Comparison of ENCODE assay signal across 20 cellular contexts in the genomic region with DNA sequence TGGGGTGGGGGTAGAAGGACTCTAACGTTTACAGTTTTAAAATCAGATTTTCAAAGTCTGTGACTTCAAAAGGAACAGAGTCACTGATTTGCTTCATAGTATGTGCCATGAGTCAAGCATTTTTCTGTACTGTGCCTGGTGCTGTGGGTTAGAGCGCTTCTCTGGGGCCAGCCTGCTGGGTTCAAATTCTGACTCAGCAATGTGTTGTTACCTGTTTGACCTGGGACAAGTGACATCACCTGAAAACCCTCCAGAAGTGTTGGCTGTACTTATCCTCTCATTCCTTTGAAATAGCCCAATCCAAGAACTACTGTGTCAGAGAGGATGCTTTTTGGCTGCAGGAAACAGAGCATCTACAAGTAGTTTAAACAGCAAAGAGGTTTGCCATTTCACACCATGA.
A peak's percentile ranks its signal among the peaks of the same experiment; 100 is the strongest.
DNase-seq lines count a peak whose midpoint lies in the region; ATAC-seq and TF ChIP-seq lines count a peak whose summit lies in the region.
"Had no signal": no experiment of that assay in that cellular context is flagged by ENCODE, and none has a peak within 500 bp of the region (broad histone marks: within the 10 kb centered on the region; RNA-seq: fewer than 3 reads in every experiment).

No MANE protein-coding gene starts in this region.

- H3K9me3 ChIP-seq in adipocyte (ENCODE audit: control insufficient read depth, low read length), result no peaks in the 10 kb centered on the region
- H3K9me3 ChIP-seq in osteoblast (ENCODE audit: low read depth, low read length), result no peaks in the 10 kb centered on the region
- H3K9me3 ChIP-seq: HAP-1, MG63 had no signal

- H3K27me3 Mint-ChIP-seq in HFFc6 (ENCODE audit: insufficient read depth), result peaks cover 35% of the 10 kb centered on the region
- H3K27me3 Mint-ChIP-seq in activated CD4-positive, alpha-beta memory T cell treated with anti-CD3 and anti-CD28 coated beads for 36 hours, result no peaks in the 10 kb centered on the region

- H3K27ac Mint-ChIP-seq in HFFc6, result no peak overlapping the region
- no peak overlapping the region for H3K27ac Mint-ChIP-seq in activated CD4-positive, alpha-beta memory T cell treated with anti-CD3 and anti-CD28 coated beads for 36 hours

- POLR2A ChIA-PET in activated CD4-positive, alpha-beta memory T cell treated with anti-CD3 and anti-CD28 coated beads for 36 hours (lab: Charles Lee), result no interaction called here

- H3K4me3 ChIP-seq in adipocyte (ENCODE audit: low read length) (no peak overlapping the region), osteoblast (ENCODE audit: insufficient read depth, low read length) (no peak overlapping the region)
- H3K4me3 ChIP-seq: HAP-1, MG63 had no signal

- DNase-seq in HFFc6 (peak; percentile 10), adipocyte (ENCODE audit: low read depth) (peak; percentile 22), foreskin keratinocyte (peak; percentile 58 to 81), osteoblast (ENCODE audit: insufficient read length, low spot score, missing footprints) (peak; percentile 87), midbrain (lab: John Stamatoyannopoulos, UW) (no peak), NCI-H345 (lab: John Stamatoyannopoulos, UW) (no peak)
- DNase-seq in activated CD4-positive, alpha-beta memory T cell treated with anti-CD3 and anti-CD28 coated beads for 36 hours, result no peak
- DNase-seq: AML-193, COR-L47, DMS153, KBM-7, MG63, NCI-H1092, NCI-H146, NCI-H2081, NCI-H510A treated with DMSO at 0.1 percent for 48 hours, NCI-H82, PC-3 had no signal

- H3K4me2 ChIP-seq in osteoblast (ENCODE audit: insufficient read depth, low read length), result no peak overlapping the region

- no peaks in the 10 kb centered on the region for H3K79me2 ChIP-seq in osteoblast (ENCODE audit: insufficient read depth, low read length)

- H3K36me3 Mint-ChIP-seq in HFFc6 (ENCODE audit: low read depth), result no peaks in the 10 kb centered on the region
- H3K36me3 Mint-ChIP-seq in activated CD4-positive, alpha-beta memory T cell treated with anti-CD3 and anti-CD28 coated beads for 36 hours, result no peaks in the 10 kb centered on the region

- H2AFZ ChIP-seq in osteoblast (ENCODE audit: low read length), result no peak overlapping the region

- no peak overlapping the region for H3K27ac ChIP-seq in foreskin keratinocyte
- H3K27ac ChIP-seq in osteoblast (ENCODE audit: low read depth, low read length), result no peak overlapping the region

- no peak for TF ChIP-seq CTCF in HFFc6 (IDR thresholded peaks at IDR 0.05)
- TF ChIP-seq CTCF in foreskin keratinocyte (conservative IDR thresholded peaks at IDR 0.05), result no peak
- no peak for TF ChIP-seq CTCF in osteoblast (IDR thresholded peaks at IDR 0.05; ENCODE audit: extremely low read depth, low read depth, low read length)

- H3K36me3 ChIP-seq in adipocyte (ENCODE audit: control insufficient read depth, insufficient read depth, low read length, severe bottlenecking), result no peaks in the 10 kb centered on the region
- H3K36me3 ChIP-seq in osteoblast (ENCODE audit: insufficient read depth, low read length), result no peaks in the 10 kb centered on the region
- H3K36me3 ChIP-seq: HAP-1, MG63 had no signal

- peaks cover 6% of the 10 kb centered on the region; the same call in 1 of the 2 replicates for H3K4me1 Mint-ChIP-seq in HFFc6 (ENCODE audit: low read depth)
- H3K4me1 Mint-ChIP-seq in activated CD4-positive, alpha-beta memory T cell treated with anti-CD3 and anti-CD28 coated beads for 36 hours (ENCODE audit: low read depth), result no peaks in the 10 kb centered on the region

- peaks cover 4% of the 10 kb centered on the region for H3K4me1 ChIP-seq in adipocyte (ENCODE audit: control insufficient read depth, insufficient read depth, low read length)
- H3K4me1 ChIP-seq in foreskin keratinocyte, result no peaks in the 10 kb centered on the region
- peaks cover 4% of the 10 kb centered on the region for H3K4me1 ChIP-seq in osteoblast (ENCODE audit: insufficient read depth, low read length)
- H3K4me1 ChIP-seq: HAP-1 had no signal

- no peaks in the 10 kb centered on the region for H4K20me1 ChIP-seq in osteoblast (ENCODE audit: insufficient read depth, low read length)

- peaks cover 66% of the 10 kb centered on the region for H3K27me3 ChIP-seq in adipocyte (replicated peaks; ENCODE audit: control insufficient read depth, insufficient read depth, low read length)
- H3K27me3 ChIP-seq in foreskin keratinocyte, result peaks cover 6% of the 10 kb centered on the region
- peaks cover 9% of the 10 kb centered on the region for H3K27me3 ChIP-seq in osteoblast (ENCODE audit: insufficient read depth, low read length)
- H3K27me3 ChIP-seq: MG63 had no signal

- H3K9me3 Mint-ChIP-seq in HFFc6, result no peaks in the 10 kb centered on the region
- no peaks in the 10 kb centered on the region for H3K9me3 Mint-ChIP-seq in activated CD4-positive, alpha-beta memory T cell treated with anti-CD3 and anti-CD28 coated beads for 36 hours

- CTCF ChIA-PET in activated CD4-positive, alpha-beta memory T cell treated with anti-CD3 and anti-CD28 coated beads for 36 hours (lab: Charles Lee), result no interaction called here

- no peak overlapping the region for H3K4me3 Mint-ChIP-seq in HFFc6
- no peak overlapping the region for H3K4me3 Mint-ChIP-seq in activated CD4-positive, alpha-beta memory T cell treated with anti-CD3 and anti-CD28 coated beads for 36 hours

- H3K9ac ChIP-seq in adipocyte (ENCODE audit: low read length), result no peak overlapping the region

- intact Hi-C loops in activated CD4-positive, alpha-beta memory T cell treated with anti-CD3 and anti-CD28 coated beads for 36 hours (cut with micrococcal nuclease), result no loop called here

- ATAC-seq in foreskin keratinocyte (peak; percentile 56), HG03025 (IDR thresholded peaks at IDR 0.05; ENCODE audit: low FRiP score, unreplicated experiment) (no peak)
- ATAC-seq: PC-3 had no signal

Comparison
In these comparisons a context has a peak if more than half of its experiments do, and no peak if none do; other contexts are left out.
1. DNase-seq: peak in HFFc6 (single experiment), adipocyte (single experiment), foreskin keratinocyte (2 of 2) and osteoblast (single experiment); none in activated CD4-positive, alpha-beta memory T cell treated with anti-CD3 and anti-CD28 coated beads for 36 hours (single experiment), midbrain (single experiment) and NCI-H345 (single experiment).